1 cellular context compared by ENCODE assay signal in genomic region chr1:53511933-53512806, GRCh38.
A peak's percentile ranks its signal among the peaks of the same experiment; 100 is the strongest.
TF ChIP-seq lines count a peak whose summit lies in the region.

No MANE protein-coding gene starts in this region.

TF ChIP-seq in HEK293, 187 proteins besides CTCF, POLR2A, EP300 and RAD21 (continued from another document):
- TF ChIP-seq, protein P1, sequence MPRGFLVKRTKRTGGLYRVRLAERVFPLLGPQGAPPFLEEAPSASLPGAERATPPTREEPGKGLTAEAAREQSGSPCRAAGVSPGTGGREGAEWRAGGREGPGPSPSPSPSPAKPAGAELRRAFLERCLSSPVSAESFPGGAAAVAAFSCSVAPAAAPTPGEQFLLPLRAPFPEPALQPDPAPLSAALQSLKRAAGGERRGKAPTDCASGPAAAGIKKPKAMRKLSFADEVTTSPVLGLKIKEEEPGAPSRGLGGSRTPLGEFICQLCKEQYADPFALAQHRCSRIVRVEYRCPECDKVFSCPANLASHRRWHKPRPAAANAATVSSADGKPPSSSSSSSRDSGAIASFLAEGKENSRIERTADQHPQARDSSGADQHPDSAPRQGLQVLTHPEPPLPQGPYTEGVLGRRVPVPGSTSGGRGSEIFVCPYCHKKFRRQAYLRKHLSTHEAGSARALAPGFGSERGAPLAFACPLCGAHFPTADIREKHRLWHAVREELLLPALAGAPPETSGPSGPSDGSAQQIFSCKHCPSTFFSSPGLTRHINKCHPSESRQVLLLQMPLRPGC (tag by site-specific recombination; IDR thresholded peaks at IDR 0.05): 0 out of 2 replicates have a peak, but pooled peaks have one; percentile 39
- TF ChIP-seq ZNF600 (tag by site-specific recombination; IDR thresholded peaks at IDR 0.05) (peak; percentile 41; the same call in 1 of the 2 replicates), ZSCAN30 (tag by site-specific recombination; IDR thresholded peaks at IDR 0.05) (0 out of 2 replicates have a peak, but pooled peaks have one; percentile 56), ZNF366 (tag by site-specific recombination; conservative IDR thresholded peaks at IDR 0.05) (0 out of 2 replicates have a peak, but pooled peaks have one; percentile 33), ZNF677 (tag by site-specific recombination; IDR thresholded peaks at IDR 0.05) (no peak), ZNF843 (tag by site-specific recombination; IDR thresholded peaks at IDR 0.05) (peak; percentile 68; the same call in 1 of the 2 replicates), ZSCAN18 (tag by site-specific recombination; IDR thresholded peaks at IDR 0.05) (no peak), ZNF24 (tag by site-specific recombination; IDR thresholded peaks at IDR 0.05) (peak; percentile 42; the same call in 1 of the 2 replicates), ZBTB20 (tag by site-specific recombination; IDR thresholded peaks at IDR 0.05) (0 out of 2 replicates have a peak, but pooled peaks have one; percentile 38), KLF10 (tag by site-specific recombination; IDR thresholded peaks at IDR 0.05) (peak; percentile 62; the same call in 1 of the 2 replicates), GFI1B (tag by site-specific recombination; IDR thresholded peaks at IDR 0.05) (peak; percentile 4; the same call in 1 of the 2 replicates), REPIN1 (tag by site-specific recombination; IDR thresholded peaks at IDR 0.05; ENCODE audit: low read depth) (no peak), ZNF341 (tag by site-specific recombination; IDR thresholded peaks at IDR 0.05; ENCODE audit: low read depth) (peak; percentile 21; the same call in 1 of the 2 replicates), ZNF175 (tag by site-specific recombination; IDR thresholded peaks at IDR 0.05) (no peak), ZBTB48 (tag by site-specific recombination; IDR thresholded peaks at IDR 0.05) (no peak), ZNF624 (tag by site-specific recombination; IDR thresholded peaks at IDR 0.05) (no peak), BCL11A (tag by site-specific recombination; IDR thresholded peaks at IDR 0.05; ENCODE audit: low read depth) (0 out of 2 replicates have a peak, but pooled peaks have one; percentile 8), SP2 (tag by site-specific recombination; IDR thresholded peaks at IDR 0.05) (peak; percentile 3; the same call in 1 of the 2 replicates), OSR2 (tag by site-specific recombination; IDR thresholded peaks at IDR 0.05) (peak; percentile 47), GLI4 (tag by site-specific recombination; IDR thresholded peaks at IDR 0.05) (no peak), PRDM6 (tag by site-specific recombination; IDR thresholded peaks at IDR 0.05) (peak; percentile 89), ZNF791 (tag by site-specific recombination; IDR thresholded peaks at IDR 0.05) (no peak), ZNF639 (tag by site-specific recombination; IDR thresholded peaks at IDR 0.05) (0 out of 2 replicates have a peak, but pooled peaks have one; percentile 18), ZEB2 (tag by site-specific recombination; IDR thresholded peaks at IDR 0.05) (peak; percentile 64; the same call in 1 of the 2 replicates), SCRT1 (tag by site-specific recombination; IDR thresholded peaks at IDR 0.05; ENCODE audit: borderline replicate concordance) (0 out of 2 replicates have a peak, but pooled peaks have one; percentile 10), GLIS2 (tag by site-specific recombination; IDR thresholded peaks at IDR 0.05) (no peak), GLIS1 (tag by site-specific recombination; IDR thresholded peaks at IDR 0.05) (peak; percentile 90)
- TF ChIP-seq, protein P2, sequence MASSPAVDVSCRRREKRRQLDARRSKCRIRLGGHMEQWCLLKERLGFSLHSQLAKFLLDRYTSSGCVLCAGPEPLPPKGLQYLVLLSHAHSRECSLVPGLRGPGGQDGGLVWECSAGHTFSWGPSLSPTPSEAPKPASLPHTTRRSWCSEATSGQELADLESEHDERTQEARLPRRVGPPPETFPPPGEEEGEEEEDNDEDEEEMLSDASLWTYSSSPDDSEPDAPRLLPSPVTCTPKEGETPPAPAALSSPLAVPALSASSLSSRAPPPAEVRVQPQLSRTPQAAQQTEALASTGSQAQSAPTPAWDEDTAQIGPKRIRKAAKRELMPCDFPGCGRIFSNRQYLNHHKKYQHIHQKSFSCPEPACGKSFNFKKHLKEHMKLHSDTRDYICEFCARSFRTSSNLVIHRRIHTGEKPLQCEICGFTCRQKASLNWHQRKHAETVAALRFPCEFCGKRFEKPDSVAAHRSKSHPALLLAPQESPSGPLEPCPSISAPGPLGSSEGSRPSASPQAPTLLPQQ (tag by site-specific recombination; IDR thresholded peaks at IDR 0.05): 0 out of 2 replicates have a peak, but pooled peaks have one; percentile 13
- TF ChIP-seq, protein P3, sequence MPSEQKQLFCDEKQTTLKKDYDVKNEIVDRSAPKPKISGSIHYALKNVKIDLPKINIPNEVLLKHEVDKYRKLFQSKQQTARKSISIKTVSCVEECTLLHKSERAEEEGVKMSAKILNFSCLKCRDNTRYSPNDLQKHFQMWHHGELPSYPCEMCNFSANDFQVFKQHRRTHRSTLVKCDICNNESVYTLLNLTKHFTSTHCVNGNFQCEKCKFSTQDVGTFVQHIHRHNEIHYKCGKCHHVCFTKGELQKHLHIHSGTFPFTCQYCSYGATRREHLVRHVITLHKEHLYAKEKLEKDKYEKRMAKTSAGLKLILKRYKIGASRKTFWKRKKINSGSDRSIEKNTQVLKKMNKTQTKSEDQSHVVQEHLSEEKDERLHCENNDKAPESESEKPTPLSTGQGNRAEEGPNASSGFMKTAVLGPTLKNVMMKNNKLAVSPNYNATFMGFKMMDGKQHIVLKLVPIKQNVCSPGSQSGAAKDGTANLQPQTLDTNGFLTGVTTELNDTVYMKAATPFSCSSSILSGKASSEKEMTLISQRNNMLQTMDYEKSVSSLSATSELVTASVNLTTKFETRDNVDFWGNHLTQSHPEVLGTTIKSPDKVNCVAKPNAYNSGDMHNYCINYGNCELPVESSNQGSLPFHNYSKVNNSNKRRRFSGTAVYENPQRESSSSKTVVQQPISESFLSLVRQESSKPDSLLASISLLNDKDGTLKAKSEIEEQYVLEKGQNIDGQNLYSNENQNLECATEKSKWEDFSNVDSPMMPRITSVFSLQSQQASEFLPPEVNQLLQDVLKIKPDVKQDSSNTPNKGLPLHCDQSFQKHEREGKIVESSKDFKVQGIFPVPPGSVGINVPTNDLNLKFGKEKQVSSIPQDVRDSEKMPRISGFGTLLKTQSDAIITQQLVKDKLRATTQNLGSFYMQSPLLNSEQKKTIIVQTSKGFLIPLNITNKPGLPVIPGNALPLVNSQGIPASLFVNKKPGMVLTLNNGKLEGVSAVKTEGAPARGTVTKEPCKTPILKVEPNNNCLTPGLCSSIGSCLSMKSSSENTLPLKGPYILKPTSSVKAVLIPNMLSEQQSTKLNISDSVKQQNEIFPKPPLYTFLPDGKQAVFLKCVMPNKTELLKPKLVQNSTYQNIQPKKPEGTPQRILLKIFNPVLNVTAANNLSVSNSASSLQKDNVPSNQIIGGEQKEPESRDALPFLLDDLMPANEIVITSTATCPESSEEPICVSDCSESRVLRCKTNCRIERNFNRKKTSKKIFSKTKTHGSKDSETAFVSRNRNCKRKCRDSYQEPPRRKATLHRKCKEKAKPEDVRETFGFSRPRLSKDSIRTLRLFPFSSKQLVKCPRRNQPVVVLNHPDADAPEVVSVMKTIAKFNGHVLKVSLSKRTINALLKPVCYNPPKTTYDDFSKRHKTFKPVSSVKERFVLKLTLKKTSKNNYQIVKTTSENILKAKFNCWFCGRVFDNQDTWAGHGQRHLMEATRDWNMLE (tag by site-specific recombination; conservative IDR thresholded peaks at IDR 0.05; ENCODE audit: low read depth): 0 out of 2 replicates have a peak, but pooled peaks have one; percentile 22
